8 cellular contexts compared by ENCODE assay signal in the genomic region with DNA sequence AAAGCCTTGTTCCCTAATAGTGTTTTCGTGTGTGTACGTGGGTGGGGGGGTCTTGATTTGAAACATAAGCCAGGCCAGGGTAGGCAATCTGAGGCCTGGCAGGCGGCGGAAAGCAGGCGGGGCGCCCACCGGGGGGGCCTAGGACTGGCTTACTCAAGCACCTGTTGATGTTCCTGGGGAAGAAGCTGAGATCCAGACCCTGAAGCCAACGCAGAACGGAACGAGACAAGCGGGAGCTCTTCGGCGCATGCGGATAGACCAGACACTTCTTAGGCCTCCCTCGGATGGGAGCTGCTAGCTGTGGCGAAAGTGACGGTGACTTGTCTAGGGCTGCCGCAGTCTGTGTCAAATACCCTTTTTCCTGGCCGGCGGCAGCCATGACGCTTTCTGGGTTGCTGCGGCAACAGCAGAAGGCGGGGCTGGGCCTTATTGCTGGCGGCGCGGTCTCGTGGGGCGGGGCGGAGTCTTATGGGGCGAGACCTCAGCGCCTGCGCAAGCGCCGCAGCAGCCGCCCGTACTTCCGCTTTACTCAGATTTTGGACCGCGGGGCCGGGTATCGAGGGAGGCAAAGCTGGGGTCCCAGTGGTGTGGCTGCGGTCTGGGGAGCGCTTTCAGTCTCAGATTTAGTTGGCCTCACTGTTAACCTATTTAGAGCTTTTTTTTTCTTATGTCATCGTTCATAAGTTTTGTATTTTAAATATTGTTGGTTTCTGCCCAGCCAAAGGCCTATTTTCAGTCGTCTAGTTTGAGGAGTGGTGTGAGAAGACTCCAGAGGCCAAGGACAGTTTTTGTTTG. TPM values are rescaled to one million over a fixed set of nuclear protein-coding genes. Genes with fewer than 3 reads are reported as not detected.
A peak's percentile ranks its signal among the peaks of the same experiment; 100 is the strongest.
DNase-seq lines count a peak whose midpoint lies in the region; ATAC-seq and FAIRE-seq lines count a peak whose summit lies in the region.

SPATA4 (minus strand) TSS at position 402 of the 795 bp plus-strand sequence; CDS start at position 379, 23 bp downstream.

- peak; percentile 89 to 95 (median 90) for DNase-seq in CD8-positive, alpha-beta memory T cell
- DNase-seq in HTR-8/SVneo (ENCODE audit: insufficient read length, low spot score) = peak; percentile 92
- DNase-seq in NOMO-1 (lab: John Stamatoyannopoulos, UW; ENCODE audit: unreplicated experiment in 2 of 2) = peak; percentile 90 to 97
- peak; percentile 67 to 91 (median 87) for DNase-seq in activated CD8-positive, alpha-beta memory T cell treated with anti-CD3 and anti-CD28 coated beads for 48 hours (ENCODE audit: low read depth in 2 of 3, low spot score in 2 of 3)
- peak; percentile 86 to 87 (median 87) for DNase-seq in effector memory CD4-positive, alpha-beta T cell
- peak; percentile 93 for DNase-seq in medulla oblongata (ENCODE audit: extremely low spot score)
- peak; percentile 82 to 88 (median 88) for DNase-seq in stimulated activated CD4-positive, alpha-beta T cell treated with anti-CD3 and anti-CD28 coated beads, TNF-alpha, amount 100 ng/mL, for 4 hours (ENCODE audit: low read depth in 3 of 3)

- peak within 1 kb of the TSS; percentile 70 to 95 (median 88) for H3K4me3 Mint-ChIP-seq in CD8-positive, alpha-beta memory T cell

- H3K27me3 ChIP-seq in CD8-positive, alpha-beta memory T cell (ENCODE audit: insufficient read depth, low read length, poor library complexity, severe bottlenecking) = no peaks in the 10 kb centered on the region
- no peaks in the 10 kb centered on the region for H3K27me3 ChIP-seq in effector memory CD4-positive, alpha-beta T cell (replicated peaks; ENCODE audit: control insufficient read depth, insufficient read depth, low read length, poor library complexity, severe bottlenecking)

- H3K27ac Mint-ChIP-seq in CD8-positive, alpha-beta memory T cell = peak within 1 kb of the TSS; percentile 72 to 97 (median 90)

- no peak within 1 kb of the TSS for H3K27ac ChIP-seq in CD8-positive, alpha-beta memory T cell (ENCODE audit: low read depth, low read length)
- H3K27ac ChIP-seq in effector memory CD4-positive, alpha-beta T cell (ENCODE audit: insufficient read depth, low read length, poor library complexity, severe bottlenecking) = peak within 1 kb of the TSS; percentile 42

- peak within 1 kb of the TSS; percentile 93 for H3K4me3 ChIP-seq in CD8-positive, alpha-beta memory T cell (ENCODE audit: low read length)
- H3K4me3 ChIP-seq in effector memory CD4-positive, alpha-beta T cell (ENCODE audit: insufficient read depth, low read depth, low read length, poor library complexity, severe bottlenecking) = peak within 1 kb of the TSS; percentile 56

- peaks cover 9% of the 10 kb centered on the region for H3K4me1 ChIP-seq in CD8-positive, alpha-beta memory T cell (ENCODE audit: insufficient read depth, low read length)
- peaks cover 7% of the 10 kb centered on the region for H3K4me1 ChIP-seq in effector memory CD4-positive, alpha-beta T cell (ENCODE audit: control insufficient read depth, insufficient read depth, low read length, poor library complexity, severe bottlenecking)

- FAIRE-seq in HTR-8/SVneo (lab: Jason Lieb, UNC) = peak; percentile 97

- POLR2A ChIA-PET in CD8-positive, alpha-beta memory T cell (lab: Charles Lee) = no interaction called here

- H3K9me3 Mint-ChIP-seq in CD8-positive, alpha-beta memory T cell = peaks cover 0 to 2% (median 0%) of the 10 kb centered on the region in 5 donors

- CTCF ChIA-PET in CD8-positive, alpha-beta memory T cell (lab: Charles Lee) = interaction anchor here (1.6 kb wide), 1 partner anchor 129 kb away, joined by 3 read pairs; no protein-coding TSS in a partner anchor

- peaks cover 9 to 19% (median 19%) of the 10 kb centered on the region in 3 donors for H3K4me1 Mint-ChIP-seq in CD8-positive, alpha-beta memory T cell

- peaks cover 3 to 34% of the 10 kb centered on the region in 2 donors for H3K27me3 Mint-ChIP-seq in CD8-positive, alpha-beta memory T cell

- H3K9me3 ChIP-seq in CD8-positive, alpha-beta memory T cell (ENCODE audit: low read length) = no peaks in the 10 kb centered on the region
- H3K9me3 ChIP-seq in effector memory CD4-positive, alpha-beta T cell (ENCODE audit: control insufficient read depth, low read length) = no peaks in the 10 kb centered on the region

- no peaks in the 10 kb centered on the region for H3K36me3 ChIP-seq in CD8-positive, alpha-beta memory T cell (ENCODE audit: insufficient read depth, low read length)
- H3K36me3 ChIP-seq in effector memory CD4-positive, alpha-beta T cell (ENCODE audit: control insufficient read depth, insufficient read depth, low read length) = no peaks in the 10 kb centered on the region

- ATAC-seq in GM21381 (IDR thresholded peaks at IDR 0.05; ENCODE audit: unreplicated experiment) = peak; percentile 98

- H3K36me3 Mint-ChIP-seq in CD8-positive, alpha-beta memory T cell = peaks cover 0 to 4% (median 4%) of the 10 kb centered on the region in 3 donors

RNA-seq across cellular contexts. Expression of gene SPATA4, which starts in this region (rescaled TPM):
- not detected for total RNA-seq in CD8-positive, alpha-beta memory T cell
- not detected for polyA plus RNA-seq in CD8-positive, alpha-beta memory T cell

Comparison
In these comparisons a context has a peak if more than half of its experiments do, and no peak if none do; other contexts are left out.
1. Peak in DNase-seq and H3K4me3 ChIP-seq in CD8-positive, alpha-beta memory T cell; RNA of the gene not detected or under 1 TPM.